24 cellular contexts compared by ENCODE assay signal in the genomic region with DNA sequence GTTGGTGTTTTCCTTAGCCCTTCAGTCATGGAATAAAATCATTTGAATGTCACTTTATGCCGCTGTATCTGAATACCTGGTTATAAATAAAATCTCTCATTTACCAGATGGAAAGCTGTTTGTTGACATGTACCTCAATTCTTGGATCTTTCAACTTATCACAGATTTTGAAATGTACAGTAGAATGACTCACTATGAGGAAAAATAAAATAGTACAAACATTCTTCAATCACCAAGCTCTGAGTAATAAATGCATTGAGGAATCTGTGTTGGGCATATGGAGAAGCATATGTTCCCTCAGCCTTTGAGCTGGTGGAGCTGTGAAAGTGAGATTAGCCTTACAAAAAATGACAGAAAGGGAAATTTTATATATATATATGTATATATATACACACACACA.
"Had no signal": no experiment of that assay in that cellular context is flagged by ENCODE, and none has a peak within 500 bp of the region (broad histone marks: within the 10 kb centered on the region; RNA-seq: fewer than 3 reads in every experiment).

No MANE protein-coding gene starts in this region.

- H3K27me3 Mint-ChIP-seq: memory B cell, naive B cell, progenitor cell of endocrine pancreas had no signal

- H3K4me1 ChIP-seq: esophagus squamous epithelium, right atrium auricular region, tibial artery, uterus had no signal

- H3K4me1 Mint-ChIP-seq: memory B cell, naive B cell, neural crest cell had no signal

- H3K27ac ChIP-seq: cardiac muscle cell, esophagus squamous epithelium, right atrium auricular region, tibial artery, uterus, VCaP had no signal

- H3K36me3 ChIP-seq: cardiac muscle cell, right atrium auricular region, uterus had no signal

- H3K9me3 ChIP-seq: esophagus squamous epithelium, mucosa of descending colon, right atrium auricular region, tibial artery, uterus had no signal

- DNase-seq: activated CD4-positive, alpha-beta T cell treated with anti-CD3 and anti-CD28 coated beads, Interleukin-2, amount 50 U/mL, for 4 hours; activated effector memory CD4-positive, alpha-beta T cell treated with anti-CD3 and anti-CD28 coated beads, Interleukin-2, amount 50 U/mL, for 16 hours; activated naive CD4-positive, alpha-beta T cell treated with anti-CD3 and anti-CD28 coated beads, Interleukin-2, amount 50 U/mL, for 16 hours; activated T-cell treated with anti-CD3 and anti-CD28 coated beads, Interleukin-2, amount 50 U/mL, for 72 hours; dermis blood vessel endothelial cell; effector memory CD4-positive, alpha-beta T cell; esophagus squamous epithelium; foreskin melanocyte; head of caudate nucleus; kidney glomerular epithelial cell; left ventricle myocardium superior; mucosa of descending colon; naive B cell; stimulated activated CD4-positive, alpha-beta T cell treated with anti-CD3 and anti-CD28 coated beads, Interleukin-2, amount 100 ng/mL, for 24 hours; stimulated activated naive CD4-positive, alpha-beta T cell treated with Interleukin-2 at 50 U/mL for 16 hours; tibial artery; uterus had no signal

- H3K27me3 ChIP-seq: cardiac muscle cell, esophagus squamous epithelium, right atrium auricular region, tibial artery, uterus had no signal

- H3K9me3 Mint-ChIP-seq: activated T-cell treated with anti-CD3 and anti-CD28 coated beads, Interleukin-2, amount 50 U/mL, for 72 hours; memory B cell; naive B cell; neural crest cell; T-helper 1 cell treated with Interleukin-12 subunit alpha and Interleukin-12 subunit beta and Interleukin-4 antibody, amounts not matched to agents 30 μg/mL and 1 μg/mL, for 36 hours had no signal

- ATAC-seq: activated T-cell treated with anti-CD3 and anti-CD28 coated beads, Interleukin-2, amount 50 U/mL, for 72 hours; left ventricle myocardium superior; mucosa of descending colon had no signal

- H3K27ac Mint-ChIP-seq: activated T-cell treated with anti-CD3 and anti-CD28 coated beads, Interleukin-2, amount 50 U/mL, for 72 hours; memory B cell; naive B cell; progenitor cell of endocrine pancreas; T-helper 1 cell treated with Interleukin-12 subunit alpha and Interleukin-12 subunit beta and Interleukin-4 antibody, amounts not matched to agents 30 μg/mL and 1 μg/mL, for 36 hours had no signal

- H3K4me3 Mint-ChIP-seq: activated T-cell treated with anti-CD3 and anti-CD28 coated beads, Interleukin-2, amount 50 U/mL, for 72 hours; memory B cell; naive B cell; neural crest cell; T-helper 1 cell treated with Interleukin-12 subunit alpha and Interleukin-12 subunit beta and Interleukin-4 antibody, amounts not matched to agents 30 μg/mL and 1 μg/mL, for 36 hours had no signal

- H3K4me3 ChIP-seq: cardiac muscle cell, esophagus squamous epithelium, mucosa of descending colon, right atrium auricular region, tibial artery, uterus had no signal
